11 cellular contexts compared by ENCODE assay signal in genomic region chr20:59338444-59338843, GRCh38. TPM values are rescaled to one million over a fixed set of nuclear protein-coding genes. Genes with fewer than 3 reads are reported as not detected.
"Had no signal": no experiment of that assay in that cellular context is flagged by ENCODE, and none has a peak within 500 bp of the region (broad histone marks: within the 10 kb centered on the region; RNA-seq: fewer than 3 reads in every experiment).

No MANE protein-coding gene starts in this region.

RNA-seq across cellular contexts. Expression of gene EDN3, which starts 38.0 kb away (rescaled TPM):
- total RNA-seq: naive thymus-derived CD8-positive, alpha-beta T cell; natural killer cell treated with Interleukin-12 subunit alpha and Interleukin-12 subunit beta and Interleukin-15 and Interleukin-18, amount 100 ng/mL, for 72 hours; omental fat pad; osteocyte; posterior vena cava; pulmonary artery endothelial cell; right atrium auricular region; sciatic nerve; smooth muscle cell; subcutaneous adipose tissue; thoracic aorta had no signal
- polyA plus RNA-seq: naive thymus-derived CD8-positive, alpha-beta T cell; smooth muscle cell had no signal
